Comparison of ENCODE assay signal across 8 cellular contexts in genomic region chr3:54427951-54428871, GRCh38.
A peak's percentile ranks its signal among the peaks of the same experiment; 100 is the strongest.
DNase-seq lines count a peak whose midpoint lies in the region; ATAC-seq, FAIRE-seq and TF ChIP-seq lines count a peak whose summit lies in the region.

No MANE protein-coding gene starts in this region.

- FAIRE-seq in D721Med (lab: Jason Lieb, UNC): peak; percentile 6
- no peak for FAIRE-seq in H54 (lab: Jason Lieb, UNC)
- FAIRE-seq in pancreas (lab: Jason Lieb, UNC): peak; percentile 57

- H3K27me3 ChIP-seq in foreskin keratinocyte: no peaks in the 10 kb centered on the region
- no peaks in the 10 kb centered on the region for H3K27me3 ChIP-seq in pancreas

- ATAC-seq in foreskin keratinocyte (peak; percentile 55), pancreas (peak; percentile 46 to 83 (median 78)), GM21390 (IDR thresholded peaks at IDR 0.05; ENCODE audit: unreplicated experiment) (no peak), HG02759 (IDR thresholded peaks at IDR 0.05; ENCODE audit: unreplicated experiment) (no peak)

- no peaks in the 10 kb centered on the region for H3K36me3 ChIP-seq in pancreas

- no peak overlapping the region for H3K27ac ChIP-seq in foreskin keratinocyte
- no peak overlapping the region for H3K27ac ChIP-seq in pancreas

- intact Hi-C loops in pancreas (cut with DNase I): no loop called here

- H3K4me1 ChIP-seq in foreskin keratinocyte (no peaks in the 10 kb centered on the region), pancreas (no peaks in the 10 kb centered on the region)

- no peak overlapping the region for H3K4me3 ChIP-seq in pancreas

- DNase-seq in D721Med (ENCODE audit: insufficient read length, low spot score) (no peak), H54 (ENCODE audit: insufficient read length, low spot score) (peak; percentile 26), NCI-H2107 treated with DMSO at 0.1 percent for 48 hours (lab: John Stamatoyannopoulos, UW; ENCODE audit: unreplicated experiment) (peak; percentile 85), foreskin keratinocyte (peak in 1 of 2 donors; percentile 31), pancreas (peak in 4 of 6 donors; percentile 17 to 50 (median 28))
- peak; percentile 30 to 51 for DNase-seq in activated CD4-positive, alpha-beta T cell treated with anti-CD3 and anti-CD28 coated beads, Interleukin-2, amount 50 U/mL, for 48 hours

- TF ChIP-seq CTCF in D721Med (IDR thresholded peaks at IDR 0.05; ENCODE audit: insufficient read depth, missing control alignments) (peak; percentile 94), foreskin keratinocyte (conservative IDR thresholded peaks at IDR 0.05) (peak; percentile 86), pancreas (IDR thresholded peaks at IDR 0.05) (peak in 3 of 4 donors; percentile 71 to 87 (median 75))

- no peaks in the 10 kb centered on the region for H3K9me3 ChIP-seq in pancreas

- no peak for TF ChIP-seq POLR2A in H54 (IDR thresholded peaks at IDR 0.05; ENCODE audit: low read depth, low read length)

- WGBS in pancreas, 2 donors: 25 to 26% methylated on average over 9 of the region's 9 CpGs

Comparison
In these comparisons a context has a peak if more than half of its experiments do, and no peak if none do; other contexts are left out.
1. ATAC-seq: peak in foreskin keratinocyte (single experiment) and pancreas (4 of 4); none in GM21390 (single experiment) and HG02759 (single experiment).
2. Peak in every context shown above with its lines, with median percentiles within 50 percentile points of each other: CTCF ChIP-seq.